ENCODE assay signal across 11 cellular contexts in the genomic region with DNA sequence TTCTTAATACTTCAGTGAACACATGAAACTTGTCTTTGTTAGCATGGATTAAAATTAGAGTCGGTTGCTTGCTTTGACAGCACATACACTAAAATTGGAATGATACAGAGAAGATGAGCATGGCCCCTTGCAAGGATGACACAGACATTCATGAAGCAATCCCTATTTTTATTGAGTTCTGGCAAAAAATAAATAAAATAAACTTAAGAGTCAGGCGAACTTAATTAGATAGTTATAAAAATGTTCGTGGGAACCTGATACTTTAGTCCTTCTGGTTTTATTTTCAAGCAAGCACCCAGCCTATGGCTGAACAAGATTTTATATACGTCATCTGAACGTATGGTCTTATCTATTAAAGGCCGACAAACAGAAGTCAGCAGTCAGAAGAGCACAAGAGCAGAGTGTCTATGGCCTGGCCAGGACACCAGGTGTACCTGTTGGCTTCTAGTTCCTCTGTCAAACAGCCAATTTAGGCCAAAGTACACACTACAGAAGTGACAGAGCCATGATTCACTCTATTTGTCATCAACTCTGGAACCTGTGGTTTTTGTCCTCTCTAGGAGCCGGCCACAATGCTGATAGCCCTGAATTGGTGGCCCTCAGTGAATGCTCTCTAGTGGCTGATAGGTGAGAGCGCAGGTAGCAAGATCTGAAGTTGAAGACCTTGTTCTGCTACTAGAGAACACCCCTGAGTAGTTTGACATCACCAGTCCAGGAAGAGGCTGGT.
DNase-seq lines count a peak whose midpoint lies in the region; ATAC-seq, FAIRE-seq and TF ChIP-seq lines count a peak whose summit lies in the region.
"Had no signal": no experiment of that assay in that cellular context is flagged by ENCODE, and none has a peak within 500 bp of the region (broad histone marks: within the 10 kb centered on the region; RNA-seq: fewer than 3 reads in every experiment).

No MANE protein-coding gene starts in this region.

- no peaks in the 10 kb centered on the region for H3K9me3 ChIP-seq in naive thymus-derived CD4-positive, alpha-beta T cell (ENCODE audit: control insufficient read depth in 2 of 3, low read length in 3 of 3)

- FAIRE-seq in frontal cortex (lab: Jason Lieb, UNC) = no peak

- no peak overlapping the region for H3K4me3 Mint-ChIP-seq in naive thymus-derived CD4-positive, alpha-beta T cell
- H3K4me3 Mint-ChIP-seq: CD4-positive, alpha-beta memory T cell had no signal

- H3K9me3 Mint-ChIP-seq in naive thymus-derived CD4-positive, alpha-beta T cell = no peaks in the 10 kb centered on the region
- H3K9me3 Mint-ChIP-seq: CD4-positive, alpha-beta memory T cell had no signal

- H3K27ac Mint-ChIP-seq in naive thymus-derived CD4-positive, alpha-beta T cell = peak overlapping the region in 1 of 9 donors; percentile 10

- POLR2A ChIA-PET in RWPE1 (lab: Yijun Ruan, JAX; ENCODE audit: low non-redundant PET) = no interaction called here
- POLR2A ChIA-PET in naive thymus-derived CD4-positive, alpha-beta T cell (lab: Charles Lee) = no interaction called here

- H3K27ac ChIP-seq in 22Rv1 = peak overlapping the region; percentile 58
- no peak overlapping the region for H3K27ac ChIP-seq in RWPE1
- no peak overlapping the region for H3K27ac ChIP-seq in naive thymus-derived CD4-positive, alpha-beta T cell (ENCODE audit: low read depth, low read length)

- intact Hi-C loops in naive thymus-derived CD4-positive, alpha-beta T cell (cut with micrococcal nuclease) = no loop called here

- peaks cover 17 to 52% (median 21%) of the 10 kb centered on the region in 5 donors for H3K36me3 Mint-ChIP-seq in naive thymus-derived CD4-positive, alpha-beta T cell

- CTCF ChIA-PET in RWPE1 (lab: Yijun Ruan, JAX) = no interaction called here
- CTCF ChIA-PET in naive thymus-derived CD4-positive, alpha-beta T cell (lab: Charles Lee) = no interaction called here

- H3K27me3 ChIP-seq in H7 (ENCODE audit: control insufficient read depth, insufficient read depth, low read length) = no peaks in the 10 kb centered on the region
- H3K27me3 ChIP-seq in naive thymus-derived CD4-positive, alpha-beta T cell (ENCODE audit: control insufficient read depth in 2 of 2, insufficient read depth in 2 of 2, low read length in 2 of 2) = no peaks in the 10 kb centered on the region

- peaks cover 2% of the 10 kb centered on the region; the same call in 1 of the 2 replicates for H3K36me3 ChIP-seq in H7 (replicated peaks; ENCODE audit: control insufficient read depth, insufficient read depth, low read length)
- H3K36me3 ChIP-seq in naive thymus-derived CD4-positive, alpha-beta T cell (ENCODE audit: control insufficient read depth in 2 of 3, insufficient read depth in 3 of 3, low read length in 3 of 3) = peaks cover 0 to 45% (median 14%) of the 10 kb centered on the region in 3 experiments

- TF ChIP-seq CTCF in 22Rv1 (IDR thresholded peaks at IDR 0.05) (peak; percentile 61), RWPE1 (conservative IDR thresholded peaks at IDR 0.05; ENCODE audit: low read depth) (no peak)

- H3K27me3 Mint-ChIP-seq in naive thymus-derived CD4-positive, alpha-beta T cell = no peaks in the 10 kb centered on the region
- H3K27me3 Mint-ChIP-seq: CD4-positive, alpha-beta memory T cell had no signal

- no peak for ATAC-seq in naive thymus-derived CD4-positive, alpha-beta T cell
- no peak for ATAC-seq in GM18858 (IDR thresholded peaks at IDR 0.05; ENCODE audit: unreplicated experiment)

- H3K4me3 ChIP-seq in H7 (ENCODE audit: insufficient read depth, low read depth, low read length) = no peak overlapping the region
- H3K4me3 ChIP-seq in naive thymus-derived CD4-positive, alpha-beta T cell (ENCODE audit: low read length) = no peak overlapping the region

- H3K4me1 Mint-ChIP-seq in naive thymus-derived CD4-positive, alpha-beta T cell = peaks cover 0 to 3% (median 0%) of the 10 kb centered on the region in 7 donors

- DNase-seq in H7 (peak; percentile 39), RWPE1 (ENCODE audit: low spot score) (peak; percentile 15), iris pigment epithelial cell (ENCODE audit: low read depth) (peak; percentile 10), frontal cortex (ENCODE audit: low spot score in 2 of 2) (no peak), occipital lobe (lab: John Stamatoyannopoulos, UW) (no peak)
- DNase-seq in naive thymus-derived CD4-positive, alpha-beta T cell = no peak
- DNase-seq: activated CD4-positive, alpha-beta T cell treated with anti-CD3 and anti-CD28 coated beads for 4 hours; CD4-positive, alpha-beta memory T cell; effector CD4-positive, alpha-beta T cell had no signal

- no peaks in the 10 kb centered on the region for H3K4me1 ChIP-seq in naive thymus-derived CD4-positive, alpha-beta T cell (ENCODE audit: control insufficient read depth in 2 of 2, insufficient read depth in 2 of 2, low read length in 2 of 2)

Comparison
In these comparisons a context has a peak if more than half of its experiments do, and no peak if none do; other contexts are left out.
1. DNase-seq: peak in H7 (single experiment), RWPE1 (single experiment) and iris pigment epithelial cell (single experiment); none in frontal cortex (0 of 2), naive thymus-derived CD4-positive, alpha-beta T cell (0 of 9) and occipital lobe (single experiment).